3 cellular contexts compared by ENCODE assay signal in the genomic region with DNA sequence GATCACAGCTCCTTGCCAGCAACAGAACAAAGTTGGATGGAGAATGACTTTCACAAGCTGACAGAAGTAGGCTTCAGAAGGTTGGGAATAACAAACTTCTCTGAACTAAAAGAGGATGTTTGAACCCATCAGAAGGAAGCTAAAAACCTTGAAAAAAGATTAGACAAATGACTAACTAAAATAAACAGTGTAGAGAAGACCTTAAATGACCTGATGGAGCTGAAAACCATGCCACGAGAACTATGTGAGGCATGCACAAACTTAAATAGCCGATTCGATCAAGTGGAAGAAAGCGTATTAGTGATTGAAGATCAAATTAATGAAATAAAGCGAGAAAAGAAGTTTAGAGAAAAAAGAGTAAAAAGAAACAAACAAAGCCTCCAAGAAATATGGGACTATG. TPM values are rescaled to one million over a fixed set of nuclear protein-coding genes. Genes with fewer than 3 reads are reported as not detected.
"Had no signal": no experiment of that assay in that cellular context is flagged by ENCODE, and none has a peak within 500 bp of the region (broad histone marks: within the 10 kb centered on the region; RNA-seq: fewer than 3 reads in every experiment).

No MANE protein-coding gene starts in this region.

RNA-seq across cellular contexts. Expression of gene MSH4, which starts 18.0 kb away (rescaled TPM):
- total RNA-seq: glomerular endothelial cell had no signal
- polyA plus RNA-seq: fibroblast of lung, foreskin keratinocyte had no signal
